ENCODE assay signal across 8 cellular contexts in genomic region chr1:113928950-113929749, GRCh38. TPM values are rescaled to one million over a fixed set of nuclear protein-coding genes. Genes with fewer than 3 reads are reported as not detected.
DNase-seq lines count a peak whose midpoint lies in the region; ATAC-seq and TF ChIP-seq lines count a peak whose summit lies in the region.

Gene HIPK1, plus strand, starts transcription at chr1:113929324.

- H3K27me3 Mint-ChIP-seq in activated CD4-positive, alpha-beta T cell treated with anti-CD3 and anti-CD28 coated beads for 36 hours: no peaks in the 10 kb centered on the region
- peaks cover 1% of the 10 kb centered on the region for H3K27me3 Mint-ChIP-seq in chondrocyte (ENCODE audit: low read depth)

- no peaks in the 10 kb centered on the region for H3K9me3 Mint-ChIP-seq in activated CD4-positive, alpha-beta T cell treated with anti-CD3 and anti-CD28 coated beads for 36 hours (ENCODE audit: low read depth)
- no peaks in the 10 kb centered on the region for H3K9me3 Mint-ChIP-seq in chondrocyte (ENCODE audit: low read depth)

- POLR2A ChIA-PET in activated CD4-positive, alpha-beta T cell treated with anti-CD3 and anti-CD28 coated beads for 36 hours (lab: Charles Lee): interaction anchor here (0.6 to 4.3 kb wide), 11 partner anchors 11 to 1158 kb away, joined by 3 to 78 read pairs (median 6); partner anchors contain the start of genes AP4B1, DCLRE1B and RSBN1

- intact Hi-C loops in activated CD4-positive, alpha-beta T cell treated with anti-CD3 and anti-CD28 coated beads for 36 hours (cut with DNase I, micrococcal nuclease): loop anchor here (1.0 to 5.0 kb wide), 10 partner anchors 24 to 973 kb away; partner anchors contain the start of genes DCLRE1B (in 2 of the 2), BCAS2 (in 1 of the 2), CSDE1 (in 1 of the 2) and OLFML3 (in 1 of the 2)

- CTCF ChIA-PET in activated CD4-positive, alpha-beta T cell treated with anti-CD3 and anti-CD28 coated beads for 36 hours (lab: Charles Lee): interaction anchor here (0.7 to 13.6 kb wide), 14 partner anchors 11 to 128 kb away, joined by 3 to 155 read pairs (median 4); partner anchors contain the start of genes AP4B1, DCLRE1B and RSBN1

- peak within 1 kb of the TSS; percentile 99 for H3K27ac Mint-ChIP-seq in activated CD4-positive, alpha-beta T cell treated with anti-CD3 and anti-CD28 coated beads for 36 hours
- H3K27ac Mint-ChIP-seq in chondrocyte (ENCODE audit: unreplicated experiment): peak within 1 kb of the TSS; percentile 100

- peak; percentile 81 for TF ChIP-seq POLR2A in GM19193 (IDR thresholded peaks at IDR 0.05; ENCODE audit: extremely low read depth, insufficient read depth, insufficient read length)

- peaks cover 11% of the 10 kb centered on the region for H3K36me3 Mint-ChIP-seq in activated CD4-positive, alpha-beta T cell treated with anti-CD3 and anti-CD28 coated beads for 36 hours (ENCODE audit: low read depth)
- H3K36me3 Mint-ChIP-seq in chondrocyte (ENCODE audit: low read depth): no peaks in the 10 kb centered on the region

- DNase-seq in Ammon's horn (ENCODE audit: low spot score): peak; percentile 96
- DNase-seq in NCI-H510A (lab: John Stamatoyannopoulos, UW): peak; percentile 88
- peak; percentile 96 for DNase-seq in activated CD4-positive, alpha-beta T cell treated with anti-CD3 and anti-CD28 coated beads for 36 hours
- DNase-seq in chondrocyte (ENCODE audit: low spot score): peak; percentile 96
- peak; percentile 79 for DNase-seq in kidney glomerular epithelial cell (lab: John Stamatoyannopoulos, UW)
- peak; percentile 65 to 88 for DNase-seq in stimulated activated CD4-positive, alpha-beta T cell treated with anti-CD3 and anti-CD28 coated beads, Interleukin-1b, Interleukin-23, amount 100 ng/mL, for 1 hour (ENCODE audit: low read depth in 2 of 2)

- peak within 1 kb of the TSS; percentile 84 for H3K4me3 Mint-ChIP-seq in activated CD4-positive, alpha-beta T cell treated with anti-CD3 and anti-CD28 coated beads for 36 hours
- peak within 1 kb of the TSS; percentile 97 for H3K4me3 Mint-ChIP-seq in chondrocyte (ENCODE audit: unreplicated experiment)

- no peak for TF ChIP-seq CTCF in chondrocyte (IDR thresholded peaks at IDR 0.05)

- H3K4me1 Mint-ChIP-seq in activated CD4-positive, alpha-beta T cell treated with anti-CD3 and anti-CD28 coated beads for 36 hours: peaks cover 41% of the 10 kb centered on the region
- peaks cover 50% of the 10 kb centered on the region for H3K4me1 Mint-ChIP-seq in chondrocyte (ENCODE audit: low read depth)

- ATAC-seq in HG03432 (IDR thresholded peaks at IDR 0.05; ENCODE audit: unreplicated experiment): peak; percentile 74
- peak; percentile 66 for ATAC-seq in activated CD4-positive, alpha-beta T cell treated with anti-CD3 and anti-CD28 coated beads for 36 hours

RNA-seq across cellular contexts. Expression of gene HIPK1, which starts in this region (rescaled TPM):
- total RNA-seq in activated CD4-positive, alpha-beta T cell treated with anti-CD3 and anti-CD28 coated beads for 36 hours: 10 to 100 TPM; 42.2 to 50.3 TPM
- total RNA-seq in chondrocyte: 57.4 to 63.4 TPM (median 60.0 TPM) in 3 replicates

Comparison
In these comparisons a context has a peak if more than half of its experiments do, and no peak if none do; other contexts are left out.
1. Peak in every context shown above with its lines: DNase-seq and ATAC-seq.